In genomic region chr19:38031423-38031770, GRCh38 we compare ENCODE assay signal across 19 cellular contexts.
DNase-seq lines count a peak whose midpoint lies in the region; ATAC-seq and TF ChIP-seq lines count a peak whose summit lies in the region.
"Had no signal": no experiment of that assay in that cellular context is flagged by ENCODE, and none has a peak within 500 bp of the region (broad histone marks: within the 10 kb centered on the region; RNA-seq: fewer than 3 reads in every experiment).

No MANE protein-coding gene starts in this region.

- no peak for TF ChIP-seq CTCF in AG10803 (conservative IDR thresholded peaks at IDR 0.05; ENCODE audit: low read length)
- no peak for TF ChIP-seq CTCF in chondrocyte (IDR thresholded peaks at IDR 0.05)

- H3K4me3 ChIP-seq in AG10803 (ENCODE audit: low read length) = no peak overlapping the region
- H3K4me3 ChIP-seq: lower lobe of right lung, stomach had no signal

- H3K4me1 Mint-ChIP-seq in chondrocyte (ENCODE audit: low read depth) (peaks cover 75% of the 10 kb centered on the region), memory B cell (peaks cover 51% of the 10 kb centered on the region)
- H3K4me1 Mint-ChIP-seq: activated CD4-positive, alpha-beta memory T cell treated with anti-CD3 and anti-CD28 coated beads, Interleukin-2, amount 10 ng/mL, durations not matched to agents 7 days and 5 days; activated naive CD8-positive, alpha-beta T cell treated with anti-CD3 and anti-CD28 coated beads for 36 hours had no signal

- H3K4me3 Mint-ChIP-seq in chondrocyte (ENCODE audit: unreplicated experiment) = no peak overlapping the region
- H3K4me3 Mint-ChIP-seq in memory B cell = no peak overlapping the region
- H3K4me3 Mint-ChIP-seq: activated CD4-positive, alpha-beta memory T cell treated with anti-CD3 and anti-CD28 coated beads, Interleukin-2, amount 10 ng/mL, durations not matched to agents 7 days and 5 days; activated naive CD8-positive, alpha-beta T cell treated with anti-CD3 and anti-CD28 coated beads for 36 hours; endodermal cell; natural killer cell treated with Interleukin-12 subunit alpha and Interleukin-12 subunit beta and Interleukin-15 and Interleukin-18, amount 100 ng/mL, for 72 hours had no signal

- H3K27me3 Mint-ChIP-seq in chondrocyte (ENCODE audit: low read depth) = no peaks in the 10 kb centered on the region
- H3K27me3 Mint-ChIP-seq in memory B cell = no peaks in the 10 kb centered on the region
- H3K27me3 Mint-ChIP-seq: activated CD4-positive, alpha-beta memory T cell treated with anti-CD3 and anti-CD28 coated beads, Interleukin-2, amount 10 ng/mL, durations not matched to agents 7 days and 5 days; activated naive CD8-positive, alpha-beta T cell treated with anti-CD3 and anti-CD28 coated beads for 36 hours; natural killer cell treated with Interleukin-12 subunit alpha and Interleukin-12 subunit beta and Interleukin-15 and Interleukin-18, amount 100 ng/mL, for 72 hours had no signal

- peak overlapping the region; percentile 88 for H3K27ac Mint-ChIP-seq in chondrocyte (ENCODE audit: unreplicated experiment)
- H3K27ac Mint-ChIP-seq in memory B cell = peak overlapping the region; percentile 98
- H3K27ac Mint-ChIP-seq: activated CD4-positive, alpha-beta memory T cell treated with anti-CD3 and anti-CD28 coated beads, Interleukin-2, amount 10 ng/mL, durations not matched to agents 7 days and 5 days; activated naive CD8-positive, alpha-beta T cell treated with anti-CD3 and anti-CD28 coated beads for 36 hours; endodermal cell; natural killer cell treated with Interleukin-12 subunit alpha and Interleukin-12 subunit beta and Interleukin-15 and Interleukin-18, amount 100 ng/mL, for 72 hours had no signal

- intact Hi-C loops in cardiac septum (cut with DNase I) = no loop called here

- peak; percentile 29 for DNase-seq in AG10803 (ENCODE audit: low read depth)
- DNase-seq in M059J (ENCODE audit: low read depth) = peak; percentile 76
- no peak for DNase-seq in chondrocyte (ENCODE audit: low spot score)
- no peak for DNase-seq in memory B cell (ENCODE audit: low spot score in 2 of 2)
- DNase-seq in cardiac septum (ENCODE audit: low spot score) = no peak
- no peak for DNase-seq in NCI-H1417 treated with DMSO at 0.1 percent for 48 hours (lab: John Stamatoyannopoulos, UW)
- no peak for DNase-seq in dedifferentiated amniotic fluid mesenchymal stem cell (ENCODE audit: extremely low spot score)
- DNase-seq: activated CD4-positive, alpha-beta memory T cell treated with anti-CD3 and anti-CD28 coated beads, Interleukin-2, amount 10 ng/mL, durations not matched to agents 7 days and 5 days; activated naive CD8-positive, alpha-beta T cell treated with anti-CD3 and anti-CD28 coated beads for 36 hours; activated T-cell treated with anti-CD3 and anti-CD28 coated beads, Interleukin-2, amount 50 U/mL, for 48 hours; central memory CD4-positive, alpha-beta T cell; endodermal cell; lower lobe of right lung; NCI-H1930; NCI-H524 treated with DMSO at 0.1 percent for 48 hours; retina; stomach had no signal

- H3K36me3 Mint-ChIP-seq in chondrocyte (ENCODE audit: low read depth) (peaks cover 4% of the 10 kb centered on the region), memory B cell (peaks cover 22% of the 10 kb centered on the region)

- ATAC-seq in memory B cell (ENCODE audit: low read depth) = no peak
- ATAC-seq in esophagus mucosa = no peak
- ATAC-seq: lower lobe of right lung; natural killer cell treated with Interleukin-12 subunit alpha and Interleukin-12 subunit beta and Interleukin-15 and Interleukin-18, amount 100 ng/mL, for 72 hours had no signal

- H3K9me3 Mint-ChIP-seq in chondrocyte (ENCODE audit: low read depth) (peaks cover 9% of the 10 kb centered on the region), memory B cell (peaks cover 5% of the 10 kb centered on the region)

Comparison
In these comparisons a context has a peak if more than half of its experiments do, and no peak if none do; other contexts are left out.
1. DNase-seq: peak in AG10803 (single experiment) and M059J (single experiment); none in chondrocyte (single experiment), memory B cell (0 of 2), cardiac septum (single experiment), NCI-H1417 treated with DMSO at 0.1 percent for 48 hours (single experiment) and dedifferentiated amniotic fluid mesenchymal stem cell (single experiment).